Comparison of ENCODE assay signal across 8 cellular contexts in the genomic region with DNA sequence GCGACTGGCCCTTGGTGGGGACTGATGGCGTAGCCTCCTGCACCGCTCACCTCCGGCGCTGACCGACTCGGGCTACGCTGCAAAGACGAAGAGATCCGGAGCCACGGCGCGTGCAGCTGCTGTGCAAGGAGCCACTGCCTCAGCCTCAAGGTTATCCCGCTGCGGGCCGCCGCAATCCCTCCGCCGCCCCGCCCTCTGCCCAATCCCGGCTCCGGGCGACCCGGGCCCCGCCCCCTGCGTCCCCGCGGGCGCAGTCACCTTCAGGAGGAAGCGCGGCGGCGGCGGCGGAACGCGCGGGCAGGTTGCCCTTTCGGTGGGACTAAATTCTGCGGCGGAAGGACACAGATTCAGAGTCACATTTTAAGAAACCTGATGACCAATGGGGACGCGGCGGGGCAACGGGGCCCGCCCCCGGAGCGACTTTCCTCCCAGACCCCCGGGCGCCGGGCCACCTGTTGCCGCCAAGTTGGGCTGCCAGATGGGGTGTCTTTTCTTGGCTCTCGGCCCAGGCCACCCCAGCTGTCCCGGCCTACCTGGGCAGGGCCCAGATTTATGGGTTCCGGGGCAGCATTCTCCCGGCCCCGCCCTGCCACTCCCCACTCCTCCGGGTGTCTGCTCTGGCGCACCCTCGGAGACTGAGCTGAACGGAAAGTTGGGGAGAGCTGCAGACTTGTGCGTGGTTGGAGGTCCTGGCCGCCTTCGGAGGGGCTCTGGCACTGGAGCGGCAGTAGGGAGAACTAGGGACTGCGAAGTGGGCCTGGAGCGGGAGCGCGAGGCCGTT. TPM values are rescaled to one million over a fixed set of nuclear protein-coding genes. Genes with fewer than 3 reads are reported as not detected.
A peak's percentile ranks its signal among the peaks of the same experiment; 100 is the strongest.
DNase-seq lines count a peak whose midpoint lies in the region; ATAC-seq and TF ChIP-seq lines count a peak whose summit lies in the region.

Gene PKM (minus strand): TSS at position 125 of the 781 bp plus-strand sequence. CDS start 12,093 bp downstream, outside the sequence.

- peak; percentile 32 for ATAC-seq in CD4-positive, alpha-beta T cell (ENCODE audit: poor library complexity)
- ATAC-seq in GM19463 (IDR thresholded peaks at IDR 0.05; ENCODE audit: unreplicated experiment) (peak; percentile 38), lower lobe of right lung (peak; percentile 94 to 95)

- CTCF ChIA-PET in CD4-positive, alpha-beta T cell (lab: Charles Lee): interaction anchor here (0.7 to 2.9 kb wide), 4 partner anchors 8 to 242 kb away, joined by 3 to 13 read pairs (median 4); no protein-coding TSS in a partner anchor

- H3K9me3 ChIP-seq in CD4-positive, alpha-beta T cell (ENCODE audit: control insufficient read depth, low read length): no peaks in the 10 kb centered on the region
- no peaks in the 10 kb centered on the region for H3K9me3 ChIP-seq in ectodermal cell (ENCODE audit: control insufficient read depth, low read length)
- H3K9me3 ChIP-seq in lower lobe of right lung: no peaks in the 10 kb centered on the region

- TF ChIP-seq CTCF in CD4-positive, alpha-beta T cell (IDR thresholded peaks at IDR 0.05): no peak
- TF ChIP-seq CTCF in lower lobe of right lung (IDR thresholded peaks at IDR 0.05): no peak

- H3K4me1 ChIP-seq in ectodermal cell (ENCODE audit: control insufficient read depth, insufficient read depth, low read length) (peaks cover 31% of the 10 kb centered on the region), lower lobe of right lung (peaks cover 50% of the 10 kb centered on the region)

- 0% methylated on average over 70 of the region's 70 CpGs for WGBS in ectodermal cell, 2 experiments

- H3K27me3 Mint-ChIP-seq in CD4-positive, alpha-beta T cell: no peaks in the 10 kb centered on the region

- POLR2A ChIA-PET in CD4-positive, alpha-beta T cell (lab: Charles Lee): interaction anchor here (0.6 to 2.8 kb wide), 18 partner anchors 9 to 546 kb away, joined by 3 to 19 read pairs (median 4); partner anchors contain the start of genes BBS4, HEXA and HIGD2B

- peak within 1 kb of the TSS; percentile 92 for H3K27ac ChIP-seq in CD4-positive, alpha-beta T cell (ENCODE audit: low read depth, low read length)
- H3K27ac ChIP-seq in ectodermal cell (ENCODE audit: insufficient read depth, low read depth, low read length, poor library complexity, severe bottlenecking) (peak within 1 kb of the TSS; percentile 94), lower lobe of right lung (peak within 1 kb of the TSS; percentile 96)

- H3K36me3 ChIP-seq in ectodermal cell (ENCODE audit: control insufficient read depth, insufficient read depth, low read length) (no peaks in the 10 kb centered on the region), lower lobe of right lung (no peaks in the 10 kb centered on the region)

- H3K27ac Mint-ChIP-seq in CD4-positive, alpha-beta T cell: peak within 1 kb of the TSS; percentile 93

- no peaks in the 10 kb centered on the region for H3K9me3 Mint-ChIP-seq in CD4-positive, alpha-beta T cell

- peaks cover 23% of the 10 kb centered on the region for H3K36me3 Mint-ChIP-seq in CD4-positive, alpha-beta T cell (ENCODE audit: low read depth)

- peak; percentile 80 to 95 (median 88) for DNase-seq in CD4-positive, alpha-beta T cell
- peak; percentile 91 for DNase-seq in HS-5 (ENCODE audit: low read depth)
- peak; percentile 47 for DNase-seq in NK-92 (lab: John Stamatoyannopoulos, UW; ENCODE audit: unreplicated experiment)
- DNase-seq in activated CD8-positive, alpha-beta memory T cell treated with anti-CD3 and anti-CD28 coated beads for 1 hour (ENCODE audit: extremely low read depth in 1 of 2, low read depth in 1 of 2): peak; percentile 82 to 83
- peak; percentile 98 for DNase-seq in lower lobe of right lung
- peak; percentile 84 to 94 (median 88) for DNase-seq in stimulated activated CD4-positive, alpha-beta T cell treated with anti-CD3 and anti-CD28 coated beads, TNF-alpha, amount 100 ng/mL, for 1 hour (ENCODE audit: low read depth in 3 of 3, low spot score in 1 of 3)

- peak within 1 kb of the TSS; percentile 98 for H3K4me3 Mint-ChIP-seq in CD4-positive, alpha-beta T cell

- no peaks in the 10 kb centered on the region for H3K27me3 ChIP-seq in CD4-positive, alpha-beta T cell (ENCODE audit: control insufficient read depth, insufficient read depth, low read length)
- peaks cover 43% of the 10 kb centered on the region for H3K27me3 ChIP-seq in ectodermal cell (ENCODE audit: control insufficient read depth, insufficient read depth, low read length, poor library complexity, severe bottlenecking)
- H3K27me3 ChIP-seq in lower lobe of right lung (ENCODE audit: low read depth): no peaks in the 10 kb centered on the region

- H3K4me3 ChIP-seq in ectodermal cell (ENCODE audit: insufficient read depth, low read depth, low read length): peak within 1 kb of the TSS; percentile 91
- H3K4me3 ChIP-seq in lower lobe of right lung: peak within 1 kb of the TSS; percentile 99

- H3K4me1 Mint-ChIP-seq in CD4-positive, alpha-beta T cell (ENCODE audit: low read depth): peaks cover 58% of the 10 kb centered on the region

- intact Hi-C loops in CD4-positive, alpha-beta T cell (cut with DNase I, micrococcal nuclease): loop anchor here in 1 of 2 experiments (1.0 to 5.0 kb wide), 4 partner anchors 41 to 456 kb away; partner anchors contain the start of genes ARIH1, BBS4, HIGD2B and MYO9A
- intact Hi-C loops in lower lobe of right lung (cut with DNase I): no loop called here

RNA-seq across cellular contexts. Expression of gene PKM, which starts in this region (rescaled TPM):
- 100 to 1,000 TPM; 202 to 203 TPM for total RNA-seq in CD4-positive, alpha-beta T cell
- polyA plus RNA-seq in ectodermal cell (2013, experiment 1 of 4): 1,130 TPM
- polyA plus RNA-seq in ectodermal cell (2013, experiment 2 of 4): 990 TPM
- polyA plus RNA-seq in ectodermal cell (2013, experiment 3 of 4): 627 TPM
- 694 TPM for polyA plus RNA-seq in ectodermal cell (2013, experiment 4 of 4)
- 443 TPM for total RNA-seq in lower lobe of right lung

Comparison
In these comparisons a context has a peak if more than half of its experiments do, and no peak if none do; other contexts are left out.
1. Peak in every context shown above with its lines: DNase-seq, ATAC-seq, H3K4me3 ChIP-seq and H3K27ac ChIP-seq.
2. ATAC-seq: peak in every context shown above with its lines; median percentile 94 in lower lobe of right lung; 38 in GM19463; 32 in CD4-positive, alpha-beta T cell.
3. DNase-seq: peak in every context shown above with its lines; median percentile 98 in lower lobe of right lung; 91 in HS-5; 88 in CD4-positive, alpha-beta T cell; 88 in stimulated activated CD4-positive, alpha-beta T cell treated with anti-CD3 and anti-CD28 coated beads, TNF-alpha, amount 100 ng/mL, for 1 hour; 82 in activated CD8-positive, alpha-beta memory T cell treated with anti-CD3 and anti-CD28 coated beads for 1 hour; 47 in NK-92.